ENCODE assay signal across 12 cellular contexts in the genomic region with DNA sequence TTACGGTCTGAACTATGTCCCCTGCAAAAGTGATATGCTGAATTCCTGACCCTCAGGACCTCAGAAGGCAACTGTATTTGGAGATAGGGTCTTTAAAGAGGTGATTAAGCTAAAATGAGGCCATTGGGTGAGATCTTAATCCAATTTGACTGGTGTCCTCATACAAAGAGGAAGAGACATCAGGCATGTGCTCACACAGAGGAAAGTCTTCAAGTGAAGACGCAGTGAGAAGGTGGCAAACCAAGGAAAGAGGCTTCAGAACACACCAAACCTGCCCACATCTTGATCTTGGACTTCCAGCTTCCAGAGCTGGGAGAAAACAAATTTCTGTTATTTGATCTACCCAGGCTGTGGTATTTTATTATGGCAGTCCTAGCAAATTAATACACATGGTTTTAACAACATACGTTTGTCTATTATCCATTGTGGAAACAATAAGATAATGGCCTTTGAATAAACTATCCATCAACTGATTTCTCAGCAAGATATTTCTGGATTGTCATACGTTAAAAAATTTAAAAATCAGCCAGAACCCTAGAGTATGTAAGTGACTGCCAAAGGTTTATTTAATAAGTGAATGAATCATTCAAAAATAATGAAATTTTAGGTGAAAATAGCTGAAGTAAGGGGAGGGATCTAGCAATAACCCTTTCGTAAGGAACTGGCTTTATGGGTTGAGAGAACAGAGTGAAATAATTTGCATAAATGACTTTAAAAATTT. TPM values are rescaled to one million over a fixed set of nuclear protein-coding genes. Genes with fewer than 3 reads are reported as not detected.
A peak's percentile ranks its signal among the peaks of the same experiment; 100 is the strongest.
DNase-seq lines count a peak whose midpoint lies in the region; ATAC-seq and TF ChIP-seq lines count a peak whose summit lies in the region.
"Had no signal": no experiment of that assay in that cellular context is flagged by ENCODE, and none has a peak within 500 bp of the region (broad histone marks: within the 10 kb centered on the region; RNA-seq: fewer than 3 reads in every experiment).

No MANE protein-coding gene starts in this region.

- no peak overlapping the region for H2AFZ ChIP-seq in DND-41 (ENCODE audit: low read depth, low read length)
- H2AFZ ChIP-seq: PC-9 had no signal

- H3K4me2 ChIP-seq in DND-41 (ENCODE audit: insufficient read depth, low read length): no peak overlapping the region
- H3K4me2 ChIP-seq: PC-9 had no signal

- H3K9me3 ChIP-seq in DND-41 (ENCODE audit: insufficient read depth, low read length, severe bottlenecking): no peaks in the 10 kb centered on the region
- H3K9me3 ChIP-seq in adipocyte (ENCODE audit: control insufficient read depth, low read length): no peaks in the 10 kb centered on the region
- H3K9me3 ChIP-seq in neutrophil: no peaks in the 10 kb centered on the region

- H3K9ac ChIP-seq in DND-41 (ENCODE audit: low read depth, low read length): no peak overlapping the region
- no peak overlapping the region for H3K9ac ChIP-seq in adipocyte (ENCODE audit: low read length)

- 0 out of 2 replicates have a peak, but pooled peaks cover under 1% of the 10 kb centered on the region for H4K20me1 ChIP-seq in DND-41 (ENCODE audit: insufficient read depth, low read length)

- no peak for ATAC-seq in DND-41 (ENCODE audit: insufficient read depth, low read depth)

- peaks cover 43% of the 10 kb centered on the region for H3K36me3 ChIP-seq in DND-41 (ENCODE audit: insufficient read depth, low read length)
- no peaks in the 10 kb centered on the region for H3K36me3 ChIP-seq in adipocyte (ENCODE audit: control insufficient read depth, insufficient read depth, low read length, severe bottlenecking)
- peaks cover 39% of the 10 kb centered on the region for H3K36me3 ChIP-seq in neutrophil

- H3K4me1 ChIP-seq in DND-41 (ENCODE audit: insufficient read depth, low read length): peaks cover 64% of the 10 kb centered on the region
- peaks cover 59% of the 10 kb centered on the region for H3K4me1 ChIP-seq in adipocyte (ENCODE audit: control insufficient read depth, insufficient read depth, low read length)
- H3K4me1 ChIP-seq in neutrophil (ENCODE audit: control insufficient read depth in 1 of 2, insufficient read depth in 1 of 2, low read depth in 1 of 2, low read length in 1 of 2): peaks cover 79 to 81% of the 10 kb centered on the region in 2 experiments

- H3K27me3 ChIP-seq in DND-41 (ENCODE audit: insufficient read depth, low read length, poor library complexity) (no peaks in the 10 kb centered on the region), adipocyte (replicated peaks; ENCODE audit: control insufficient read depth, insufficient read depth, low read length) (no peaks in the 10 kb centered on the region), neutrophil (no peaks in the 10 kb centered on the region)

- H3K4me3 ChIP-seq in DND-41 (ENCODE audit: low read depth in 1 of 2, low read length in 2 of 2): no peak overlapping the region
- peak overlapping the region; percentile 15 for H3K4me3 ChIP-seq in adipocyte (ENCODE audit: low read length)
- no peak overlapping the region for H3K4me3 ChIP-seq in neutrophil (ENCODE audit: low read depth in 1 of 2, low read length in 1 of 2)
- H3K4me3 ChIP-seq: PC-9 had no signal

- no peak for DNase-seq in DND-41
- peak; percentile 30 for DNase-seq in MV-4-11 (lab: John Stamatoyannopoulos, UW)
- DNase-seq in adipocyte (ENCODE audit: low read depth): no peak
- DNase-seq in GDM1 (lab: John Stamatoyannopoulos, UW): no peak
- no peak for DNase-seq in foreskin melanocyte
- DNase-seq in SKM-1 (lab: John Stamatoyannopoulos, UW; ENCODE audit: unreplicated experiment): no peak
- DNase-seq in cerebellum (ENCODE audit: low spot score): no peak
- DNase-seq: central memory CD4-positive, alpha-beta T cell; GOT3; NCI-H1417 treated with DMSO at 0.1 percent for 48 hours; PC-9 had no signal

- peaks cover 92% of the 10 kb centered on the region for H3K79me2 ChIP-seq in DND-41 (ENCODE audit: insufficient read depth, low read length)

- peak overlapping the region; percentile 97 for H3K27ac ChIP-seq in DND-41 (ENCODE audit: low read length)
- H3K27ac ChIP-seq in neutrophil: peak overlapping the region; percentile 95
- H3K27ac ChIP-seq: PC-9 had no signal

- no peak for TF ChIP-seq CTCF in DND-41 (IDR thresholded peaks at IDR 0.05; ENCODE audit: borderline replicate concordance, extremely low read depth, low read length, poor library complexity, severe bottlenecking)
- TF ChIP-seq CTCF in neutrophil (IDR thresholded peaks at IDR 0.05): no peak

RNA-seq across cellular contexts. Expression of a gene that starts 6.5 kb away (rescaled TPM):
- total RNA-seq in cerebellum: 10.1 TPM
